Comparison of ENCODE assay signal across 8 cellular contexts in the genomic region with DNA sequence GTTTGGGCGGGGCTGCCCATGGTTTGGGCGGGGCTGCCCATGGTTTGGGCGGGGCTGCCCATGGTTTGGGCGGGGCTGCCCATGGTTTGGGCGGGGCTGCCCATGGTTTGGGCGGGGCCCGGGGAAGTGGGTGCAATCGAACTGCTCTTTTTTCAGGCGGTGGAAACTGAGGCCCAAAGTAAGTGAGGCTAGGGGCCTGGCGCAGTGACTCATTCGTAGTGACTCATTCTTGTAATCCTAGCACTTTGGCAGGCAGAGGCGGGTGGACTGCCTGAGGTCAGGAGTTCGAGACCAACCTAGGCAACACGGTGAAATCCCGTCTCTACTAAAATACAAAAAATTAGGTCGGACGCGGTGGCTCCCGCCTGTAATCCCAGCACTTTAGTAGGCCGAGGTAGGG. TPM values are rescaled to one million over a fixed set of nuclear protein-coding genes. Genes with fewer than 3 reads are reported as not detected.
DNase-seq lines count a peak whose midpoint lies in the region; ATAC-seq, FAIRE-seq and TF ChIP-seq lines count a peak whose summit lies in the region.
"Not testable (repeated sequence)": the region's sequence is repeated elsewhere in the genome, so short reads cannot be mapped to it uniquely, and the experiment has no call there.

No MANE protein-coding gene starts in this region.

- peak overlapping the region; percentile 51 for H3K4me3 Mint-ChIP-seq in activated CD8-positive, alpha-beta T cell treated with anti-CD3 and anti-CD28 coated beads for 36 hours
- not testable (repeated sequence) for H3K4me3 Mint-ChIP-seq in natural killer cell treated with Interleukin-12 subunit alpha and Interleukin-12 subunit beta and Interleukin-15 and Interleukin-18, amount 100 ng/mL, for 72 hours

- not testable (repeated sequence) for TF ChIP-seq POLR2A in A549 (IDR thresholded peaks at IDR 0.05; ENCODE audit: low read length)

- H3K4me2 ChIP-seq in A549: peak overlapping the region; percentile 54; the same call in 2 of the 3 replicates
- H3K4me2 ChIP-seq in PC-9: 0 out of 2 replicates have a peak overlapping the region, but pooled peaks have one; percentile 8

- H3K27me3 Mint-ChIP-seq in activated CD8-positive, alpha-beta T cell treated with anti-CD3 and anti-CD28 coated beads for 36 hours; natural killer cell treated with Interleukin-12 subunit alpha and Interleukin-12 subunit beta and Interleukin-15 and Interleukin-18, amount 100 ng/mL, for 72 hours: not testable (repeated sequence)

- not testable (repeated sequence) for TF ChIP-seq CTCF in A549 (IDR thresholded peaks at IDR 0.05); HFF-Myc (IDR thresholded peaks at IDR 0.05; ENCODE audit: low read depth, low read length, missing control alignments); PC-9 (conservative IDR thresholded peaks at IDR 0.05); activated CD8-positive, alpha-beta T cell treated with anti-CD3 and anti-CD28 coated beads for 36 hours (IDR thresholded peaks at IDR 0.05); astrocyte of the spinal cord (IDR thresholded peaks at IDR 0.05; ENCODE audit: low read depth, low read length)

- H3K4me1 ChIP-seq in A549: peaks cover 12% of the 10 kb centered on the region; the same call in 2 of the 3 replicates
- not testable (repeated sequence) for H3K4me1 ChIP-seq in PC-9 (replicated peaks; ENCODE audit: insufficient read depth)

- DNase-seq in A549 (ENCODE audit: low read depth in 1 of 2, low spot score in 1 of 2): peak; percentile 10 to 61
- DNase-seq in HFF-Myc (ENCODE audit: extremely low read depth, low read depth): peak; percentile 7
- DNase-seq in PC-9: peak in 1 of 2 experiments; percentile 40
- peak; percentile 85 for DNase-seq in activated CD8-positive, alpha-beta T cell treated with anti-CD3 and anti-CD28 coated beads for 36 hours
- peak; percentile 44 for DNase-seq in astrocyte of the spinal cord (ENCODE audit: low read depth, low spot score)
- peak in 37 of 42 donors; percentile 17 to 74 (median 38) for DNase-seq in head of caudate nucleus
- peak; percentile 67 for DNase-seq in natural killer cell treated with Interleukin-12 subunit alpha and Interleukin-12 subunit beta and Interleukin-15 and Interleukin-18, amount 100 ng/mL, for 72 hours (ENCODE audit: low spot score)
- DNase-seq in stimulated activated CD4-positive, alpha-beta T cell treated with anti-CD3 and anti-CD28 coated beads, TNF-alpha, amount 100 ng/mL, for 1 hour (ENCODE audit: low read depth in 3 of 3, low spot score in 1 of 3): peak in 2 of 3 donors; percentile 34 to 45

- H2AFZ ChIP-seq in PC-9: not testable (repeated sequence)

- H3K9me3 Mint-ChIP-seq in activated CD8-positive, alpha-beta T cell treated with anti-CD3 and anti-CD28 coated beads for 36 hours; natural killer cell treated with Interleukin-12 subunit alpha and Interleukin-12 subunit beta and Interleukin-15 and Interleukin-18, amount 100 ng/mL, for 72 hours: not testable (repeated sequence)

- peak overlapping the region; percentile 38 for H3K4me3 ChIP-seq in A549
- not testable (repeated sequence) for H3K4me3 ChIP-seq in HFF-Myc (replicated peaks; ENCODE audit: low read depth, low read length); PC-9; astrocyte of the spinal cord (ENCODE audit: low read depth, low read length)

- H3K9me2 ChIP-seq in PC-9 (ENCODE audit: insufficient read depth): not testable (repeated sequence)

- TF ChIP-seq EP300 in A549 (IDR thresholded peaks at IDR 0.05): not testable (repeated sequence)

- in situ Hi-C loops in astrocyte of the spinal cord (cut with HindIII; ENCODE audit: low sequenced_read_pairs): not testable (repeated sequence)

- not testable (repeated sequence) for TF ChIP-seq RAD21 in A549 (conservative IDR thresholded peaks at IDR 0.05 in 1 of 2, IDR thresholded peaks at IDR 0.05 in 1 of 2)

- not testable (repeated sequence) for H3K9me3 ChIP-seq in A549; PC-9 (ENCODE audit: insufficient read depth, low read depth)

- 14% methylated on average over 11 of the region's 20 CpGs for WGBS in A549 (ENCODE audit: missing lambda C conversion rate)

- not testable (repeated sequence) for FAIRE-seq in A549 (lab: Jason Lieb, UNC)

- H3K36me3 ChIP-seq in PC-9 (ENCODE audit: low read depth): not testable (repeated sequence)

- CTCF ChIA-PET in A549 (lab: Yijun Ruan, JAX): interaction anchor here (1.0 kb wide), 1 partner anchor 169 kb away, joined by 3 read pairs; no protein-coding TSS in a partner anchor
- CTCF ChIA-PET in PC-9 (lab: Charles Lee): not testable (repeated sequence)
- CTCF ChIA-PET in activated CD8-positive, alpha-beta T cell treated with anti-CD3 and anti-CD28 coated beads for 36 hours (lab: Charles Lee): interaction anchor here (1.1 to 1.7 kb wide), 3 partner anchors 62 to 155 kb away, joined by 3 to 6 read pairs (median 6); a partner anchor contains a TSS

- peak overlapping the region; percentile 47 to 71; a peak in 3 of 6 replicates for H3K27ac ChIP-seq in A549
- not testable (repeated sequence) for H3K27ac ChIP-seq in PC-9

- POLR2A ChIA-PET in A549 (lab: Yijun Ruan, JAX): interaction anchor here (0.7 to 1.0 kb wide), 2 partner anchors 62 to 154 kb away, joined by 3 to 4 read pairs; a partner anchor contains a TSS
- POLR2A ChIA-PET in PC-9 (lab: Charles Lee; ENCODE audit: unreplicated experiment): not testable (repeated sequence)
- POLR2A ChIA-PET in activated CD8-positive, alpha-beta T cell treated with anti-CD3 and anti-CD28 coated beads for 36 hours (lab: Charles Lee): interaction anchor here (0.7 to 2.6 kb wide), 7 partner anchors 12 to 153 kb away, joined by 3 to 14 read pairs (median 7); a partner anchor contains a TSS

- not testable (repeated sequence) for H3K27me3 ChIP-seq in PC-9 (ENCODE audit: insufficient read depth, low read depth)

- peak overlapping the region; percentile 67 for H3K27ac Mint-ChIP-seq in activated CD8-positive, alpha-beta T cell treated with anti-CD3 and anti-CD28 coated beads for 36 hours
- H3K27ac Mint-ChIP-seq in natural killer cell treated with Interleukin-12 subunit alpha and Interleukin-12 subunit beta and Interleukin-15 and Interleukin-18, amount 100 ng/mL, for 72 hours: not testable (repeated sequence)

- H3F3A ChIP-seq in PC-9 (ENCODE audit: insufficient read depth, low read depth): not testable (repeated sequence)

- intact Hi-C loops in PC-9 (cut with micrococcal nuclease; ENCODE audit: unreplicated experiment): loop anchor here (1.0 kb wide), 1 partner anchor 152 kb away; a partner anchor contains a TSS
- intact Hi-C loops in activated CD8-positive, alpha-beta T cell treated with anti-CD3 and anti-CD28 coated beads for 36 hours (cut with micrococcal nuclease): loop anchor here (5.0 kb wide), 2 partner anchors 62 to 152 kb away; a partner anchor contains a TSS
- intact Hi-C loops in head of caudate nucleus (cut with DNase I): not testable (repeated sequence)

- peaks cover 23% of the 10 kb centered on the region for H3K36me3 Mint-ChIP-seq in activated CD8-positive, alpha-beta T cell treated with anti-CD3 and anti-CD28 coated beads for 36 hours (ENCODE audit: low read depth)
- not testable (repeated sequence) for H3K36me3 Mint-ChIP-seq in natural killer cell treated with Interleukin-12 subunit alpha and Interleukin-12 subunit beta and Interleukin-15 and Interleukin-18, amount 100 ng/mL, for 72 hours

- peaks cover 39% of the 10 kb centered on the region for H3K79me2 ChIP-seq in PC-9 (ENCODE audit: low read depth)

- ATAC-seq in A549: peak in 1 of 2 experiments; percentile 8; a peak in 2 of 6 replicates
- peak; percentile 37 for ATAC-seq in activated CD8-positive, alpha-beta T cell treated with anti-CD3 and anti-CD28 coated beads for 36 hours
- ATAC-seq in natural killer cell treated with Interleukin-12 subunit alpha and Interleukin-12 subunit beta and Interleukin-15 and Interleukin-18, amount 100 ng/mL, for 72 hours: peak; percentile 1 to 22

- not testable (repeated sequence) for BruUV-seq in PC-9 (replicated peaks; lab: Mats Ljungman, UMichigan)

- peaks cover 24% of the 10 kb centered on the region for H4K20me1 ChIP-seq in PC-9 (ENCODE audit: insufficient read depth)

- H3K4me1 Mint-ChIP-seq in activated CD8-positive, alpha-beta T cell treated with anti-CD3 and anti-CD28 coated beads for 36 hours (ENCODE audit: low read depth): peaks cover 50% of the 10 kb centered on the region
- peaks cover 9 to 19% of the 10 kb centered on the region in 2 donors for H3K4me1 Mint-ChIP-seq in natural killer cell treated with Interleukin-12 subunit alpha and Interleukin-12 subunit beta and Interleukin-15 and Interleukin-18, amount 100 ng/mL, for 72 hours (ENCODE audit: low read depth in 2 of 2)

TF ChIP-seq in A549, 52 proteins besides CTCF, POLR2A, EP300 and RAD21:
- TF ChIP-seq KDM1A (IDR thresholded peaks at IDR 0.05; ENCODE audit: low read depth) (peak; percentile 19; the same call in 1 of the 2 replicates), FOSL2 (IDR thresholded peaks at IDR 0.05) (0 out of 2 replicates have a peak, but pooled peaks have one; percentile 26), FOSL2 (CRISPR knock-in tag; IDR thresholded peaks at IDR 0.05) (peak; percentile 71)

RNA-seq across cellular contexts. Expression of a gene that starts 0.4 kb away (rescaled TPM):
- 81.4 and 112 TPM in 2 replicates for polyA plus RNA-seq in A549 (2011; rRNA removed)
- 32.8 and 37.6 TPM in 2 replicates for polyA plus RNA-seq in A549 (2012; cell fraction: cytosol; rRNA removed)
- 26.7 and 37.5 TPM in 2 replicates for polyA plus RNA-seq in A549 (2012; cell fraction: nucleus; rRNA removed)
- 89.4 to 95.2 TPM (median 94.3 TPM) in 3 replicates for polyA plus RNA-seq in A549 (2017; fragmentation: RNase III; extraction: RNeasy Plus Mini Kit Qiagen cat#74134 plus additional on column Dnase treatment)
- polyA minus RNA-seq in A549 (2011; rRNA and poly(A)+ RNA removed): 21.2 and 31.2 TPM in 2 replicates
- 52.4 and 70.0 TPM in 2 replicates for total RNA-seq in PC-9 (2021)
- 100 to 1,000 TPM; 111 to 117 TPM for total RNA-seq in activated CD8-positive, alpha-beta T cell treated with anti-CD3 and anti-CD28 coated beads for 36 hours
- total RNA-seq in natural killer cell treated with Interleukin-12 subunit alpha and Interleukin-12 subunit beta and Interleukin-15 and Interleukin-18, amount 100 ng/mL, for 72 hours: 10 to 100 TPM; 56.7 to 71.9 TPM
